ENCODE assay signal across 2 cellular contexts in genomic region chr16:20203277-20203676, GRCh38.
TF ChIP-seq lines count a peak whose summit lies in the region.

No MANE protein-coding gene starts in this region.

TF ChIP-seq in GM23338, 12 proteins besides CTCF, POLR2A, EP300 and RAD21:
- no peak for TF ChIP-seq EZH2phosphoT487 (IDR thresholded peaks at IDR 0.05; ENCODE audit: unreplicated experiment)
- no peak for TF ChIP-seq NANOG (IDR thresholded peaks at IDR 0.05; ENCODE audit: borderline replicate concordance)
- no peak for TF ChIP-seq ZNF114 (CRISPR knock-in tag; IDR thresholded peaks at IDR 0.05)
- TF ChIP-seq POLR2AphosphoS5 (IDR thresholded peaks at IDR 0.05; ENCODE audit: low read depth), result no peak
- no peak for TF ChIP-seq ZNF462 (CRISPR knock-in tag; IDR thresholded peaks at IDR 0.05)
- TF ChIP-seq JUNB (IDR thresholded peaks at IDR 0.05; ENCODE audit: unreplicated experiment), result no peak
- no peak for TF ChIP-seq ETS1 (IDR thresholded peaks at IDR 0.05)
- TF ChIP-seq ZNF331 (CRISPR knock-in tag; IDR thresholded peaks at IDR 0.05; ENCODE audit: low read depth), result no peak
- TF ChIP-seq EZH2 (IDR thresholded peaks at IDR 0.05; ENCODE audit: low read depth, unreplicated experiment), result no peak
- TF ChIP-seq REST (IDR thresholded peaks at IDR 0.05; ENCODE audit: unreplicated experiment), result no peak
- no peak for TF ChIP-seq CREB1 (CRISPR knock-in tag; IDR thresholded peaks at IDR 0.05; ENCODE audit: low read depth)
- no peak for TF ChIP-seq STAT1 (IDR thresholded peaks at IDR 0.05; ENCODE audit: unreplicated experiment)

TF ChIP-seq in H1, 55 proteins besides CTCF, POLR2A, EP300 and RAD21:
- TF ChIP-seq RXRA (IDR thresholded peaks at IDR 0.05; ENCODE audit: insufficient read depth, low read depth, low read length) (no peak), CEBPB (IDR thresholded peaks at IDR 0.05; ENCODE audit: low read depth, low read length) (no peak), RNF2 (IDR thresholded peaks at IDR 0.05; ENCODE audit: borderline replicate concordance, low read depth, low read length, missing control alignments, poor library complexity, severe bottlenecking) (no peak), HDAC2 (IDR thresholded peaks at IDR 0.05; ENCODE audit: borderline replicate concordance in 1 of 2, low read depth in 2 of 2, low read length in 2 of 2) (no peak), BCL11A (IDR thresholded peaks at IDR 0.05; ENCODE audit: low read depth in 2 of 2, low read length in 2 of 2) (no peak), JUND (IDR thresholded peaks at IDR 0.05; ENCODE audit: low read length) (no peak), NANOG (IDR thresholded peaks at IDR 0.05; ENCODE audit: insufficient read depth, low read depth, low read length, poor library complexity, severe bottlenecking) (no peak), CBX8 (IDR thresholded peaks at IDR 0.05; ENCODE audit: borderline replicate concordance, low read depth, low read length) (no peak)
